Comparison of ENCODE assay signal across 12 cellular contexts in the genomic region with DNA sequence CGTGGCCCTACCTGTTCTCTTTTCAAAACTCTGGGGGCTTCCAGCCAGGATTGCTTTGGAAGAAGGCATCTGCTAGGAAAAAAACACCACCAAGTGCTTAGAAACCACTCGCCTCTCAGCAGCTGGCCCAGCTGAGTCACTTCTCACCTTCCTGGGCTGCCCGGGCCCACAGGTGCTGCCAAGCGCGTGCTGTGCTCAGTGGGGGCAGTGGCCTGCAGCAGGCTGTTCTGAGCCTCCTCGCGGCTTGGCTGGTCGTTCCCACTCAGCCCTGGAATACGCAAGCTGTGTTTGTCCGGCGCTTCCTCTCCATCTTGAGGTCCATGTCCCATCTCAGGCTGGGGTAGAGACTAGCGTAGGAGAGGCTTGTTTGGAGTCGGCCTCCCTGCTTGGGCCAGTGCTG.
"Had no signal": no experiment of that assay in that cellular context is flagged by ENCODE, and none has a peak within 500 bp of the region (broad histone marks: within the 10 kb centered on the region; RNA-seq: fewer than 3 reads in every experiment).

No MANE protein-coding gene starts in this region.

- H3K4me3 Mint-ChIP-seq: activated naive CD8-positive, alpha-beta T cell treated with anti-CD3 and anti-CD28 coated beads for 36 hours; stimulated activated naive CD8-positive, alpha-beta T cell treated with anti-CD3 and anti-CD28 coated beads, Interleukin-15, Interleukin-2, amounts not matched to agents 100 ng/mL and 50 ng/mL, for 24 hours had no signal

- H3K4me1 Mint-ChIP-seq: activated naive CD8-positive, alpha-beta T cell treated with anti-CD3 and anti-CD28 coated beads for 36 hours had no signal

- H3K4me1 ChIP-seq: colonic mucosa had no signal

- H3K9me3 Mint-ChIP-seq: activated naive CD8-positive, alpha-beta T cell treated with anti-CD3 and anti-CD28 coated beads for 36 hours; stimulated activated naive CD8-positive, alpha-beta T cell treated with anti-CD3 and anti-CD28 coated beads, Interleukin-15, Interleukin-2, amounts not matched to agents 100 ng/mL and 50 ng/mL, for 24 hours had no signal

- H3K9me3 ChIP-seq: colonic mucosa, ovary, thoracic aorta had no signal

- H3K36me3 ChIP-seq: colonic mucosa, ovary had no signal

- H3K4me3 ChIP-seq: colonic mucosa, ovary, thoracic aorta had no signal

- ATAC-seq: activated CD4-positive, CD25-positive, alpha-beta regulatory T cell treated with anti-CD3 and anti-CD28 coated beads, Interleukin-2, amount 50 U/mL, for 24 hours had no signal

- H3K27ac Mint-ChIP-seq: activated naive CD8-positive, alpha-beta T cell treated with anti-CD3 and anti-CD28 coated beads for 36 hours; stimulated activated naive CD8-positive, alpha-beta T cell treated with anti-CD3 and anti-CD28 coated beads, Interleukin-15, Interleukin-2, amounts not matched to agents 100 ng/mL and 50 ng/mL, for 24 hours had no signal

- H3K27ac ChIP-seq: colonic mucosa, epithelial cell of prostate, ovary, thoracic aorta had no signal

- H3K36me3 Mint-ChIP-seq: activated naive CD8-positive, alpha-beta T cell treated with anti-CD3 and anti-CD28 coated beads for 36 hours had no signal

- H3K27me3 ChIP-seq: colonic mucosa, ovary had no signal

- DNase-seq: activated effector memory CD4-positive, alpha-beta T cell treated with Interleukin-2 at 50 U/mL for 16 hours; activated naive CD8-positive, alpha-beta T cell treated with anti-CD3 and anti-CD28 coated beads for 36 hours; activated T-cell treated with anti-CD3 and anti-CD28 coated beads, Interleukin-2, amount 50 U/mL, for 1 hour; effector CD8-positive, alpha-beta T cell; kidney glomerular epithelial cell; stimulated activated CD4-positive, alpha-beta T cell treated with anti-CD3 and anti-CD28 coated beads, Interleukin-4, amount 100 ng/mL, for 1 hour had no signal

- H3K27me3 Mint-ChIP-seq: stimulated activated naive CD8-positive, alpha-beta T cell treated with anti-CD3 and anti-CD28 coated beads, Interleukin-15, Interleukin-2, amounts not matched to agents 100 ng/mL and 50 ng/mL, for 24 hours had no signal
